1 cellular context compared by ENCODE assay signal in genomic region chr1:8845104-8846097, GRCh38.
TF ChIP-seq lines count a peak whose summit lies in the region.

No MANE protein-coding gene starts in this region.

TF ChIP-seq in GM23338, 12 proteins besides CTCF, POLR2A, EP300 and RAD21 (continued from another document):
- no peak for TF ChIP-seq JUNB (IDR thresholded peaks at IDR 0.05; ENCODE audit: unreplicated experiment)
- TF ChIP-seq POLR2AphosphoS5 (IDR thresholded peaks at IDR 0.05; ENCODE audit: low read depth): no peak
- TF ChIP-seq ZNF462 (CRISPR knock-in tag; IDR thresholded peaks at IDR 0.05): no peak
- no peak for TF ChIP-seq ZNF114 (CRISPR knock-in tag; IDR thresholded peaks at IDR 0.05)
- TF ChIP-seq STAT1 (IDR thresholded peaks at IDR 0.05; ENCODE audit: unreplicated experiment): no peak
- no peak for TF ChIP-seq EZH2phosphoT487 (IDR thresholded peaks at IDR 0.05; ENCODE audit: unreplicated experiment)
- TF ChIP-seq ZNF331 (CRISPR knock-in tag; IDR thresholded peaks at IDR 0.05; ENCODE audit: low read depth): no peak
- TF ChIP-seq, protein P1, sequence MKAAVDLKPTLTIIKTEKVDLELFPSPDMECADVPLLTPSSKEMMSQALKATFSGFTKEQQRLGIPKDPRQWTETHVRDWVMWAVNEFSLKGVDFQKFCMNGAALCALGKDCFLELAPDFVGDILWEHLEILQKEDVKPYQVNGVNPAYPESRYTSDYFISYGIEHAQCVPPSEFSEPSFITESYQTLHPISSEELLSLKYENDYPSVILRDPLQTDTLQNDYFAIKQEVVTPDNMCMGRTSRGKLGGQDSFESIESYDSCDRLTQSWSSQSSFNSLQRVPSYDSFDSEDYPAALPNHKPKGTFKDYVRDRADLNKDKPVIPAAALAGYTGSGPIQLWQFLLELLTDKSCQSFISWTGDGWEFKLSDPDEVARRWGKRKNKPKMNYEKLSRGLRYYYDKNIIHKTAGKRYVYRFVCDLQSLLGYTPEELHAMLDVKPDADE (IDR thresholded peaks at IDR 0.05): no peak
- TF ChIP-seq NANOG (IDR thresholded peaks at IDR 0.05; ENCODE audit: borderline replicate concordance): no peak
- TF ChIP-seq REST (IDR thresholded peaks at IDR 0.05; ENCODE audit: unreplicated experiment): no peak
